30 cellular contexts compared by ENCODE assay signal in the genomic region with DNA sequence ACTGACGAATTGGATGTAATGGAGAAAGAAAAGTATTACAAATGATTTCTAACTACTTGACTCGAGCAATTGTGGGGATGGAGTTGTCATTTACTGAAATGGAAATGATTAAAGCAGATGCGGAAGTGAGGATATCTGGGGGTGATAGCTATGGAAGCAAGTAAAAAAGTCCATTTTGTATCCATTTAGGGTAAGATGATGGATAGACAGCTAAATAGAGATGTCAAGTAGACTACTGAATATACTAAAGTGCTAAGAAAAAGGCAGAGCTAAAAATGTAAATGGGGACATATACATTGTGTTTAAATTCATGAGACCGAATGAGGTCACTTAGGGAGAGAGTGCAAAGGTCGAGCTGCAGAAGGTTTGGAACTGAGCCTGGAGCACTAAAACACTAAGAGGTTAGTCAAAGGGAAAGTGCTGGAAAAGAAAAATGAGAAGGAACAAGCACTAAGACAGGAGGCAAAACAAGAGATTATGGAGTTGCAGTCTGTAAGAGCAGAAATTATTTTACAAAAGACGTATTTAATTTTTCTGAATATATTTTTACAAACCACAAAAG.
"Had no signal": no experiment of that assay in that cellular context is flagged by ENCODE, and none has a peak within 500 bp of the region (broad histone marks: within the 10 kb centered on the region; RNA-seq: fewer than 3 reads in every experiment).

No MANE protein-coding gene starts in this region.

- DNase-seq: activated B cell treated with CpG ODN at 0.5 μM for 24 hours; activated CD4-positive, alpha-beta memory T cell treated with anti-CD3 and anti-CD28 coated beads for 36 hours; activated CD4-positive, alpha-beta T cell treated with anti-CD3 and anti-CD28 coated beads for 4 hours; activated CD4-positive, alpha-beta T cell treated with anti-CD3 and anti-CD28 coated beads, Interleukin-2, amount 50 U/mL, for 1 hour; activated CD4-positive, CD25-positive, alpha-beta regulatory T cell treated with anti-CD3 and anti-CD28 coated beads, Interleukin-2, amount 50 U/mL, for 72 hours; activated CD8-positive, alpha-beta memory T cell treated with anti-CD3 and anti-CD28 coated beads, Interleukin-2, amount 50 U/mL, for 4 hours; activated gamma-delta T cell treated with Interleukin-2 at 50 U/mL for 16 hours; activated naive CD4-positive, alpha-beta T cell treated with anti-CD3 and anti-CD28 coated beads for 36 hours; activated T-cell treated with anti-CD3 and anti-CD28 coated beads for 4 hours; activated T-cell treated with anti-CD3 and anti-CD28 coated beads, Interleukin-2, amount 50 U/mL, for 4 hours; adrenal gland; body of pancreas; Karpas-422; KBM-7; NCI-H1105; NCI-H1417 treated with DMSO at 0.1 percent for 48 hours; NCI-H187 treated with DMSO at 0.1 percent for 48 hours; NCI-H2081; NCI-H345; NCI-H524 treated with DMSO at 0.1 percent for 48 hours; SHP77; SJCRH30 had no signal

- H3K36me3 Mint-ChIP-seq: activated CD4-positive, alpha-beta memory T cell treated with anti-CD3 and anti-CD28 coated beads for 36 hours; activated naive CD4-positive, alpha-beta T cell treated with anti-CD3 and anti-CD28 coated beads, Interleukin-2, amount 50 U/mL, for 72 hours had no signal

- H3K4me1 ChIP-seq: adrenal gland, body of pancreas, breast epithelium, SJCRH30 had no signal

- H3K4me3 Mint-ChIP-seq: activated B cell treated with CpG ODN at 0.5 μM for 24 hours; activated CD4-positive, alpha-beta memory T cell treated with anti-CD3 and anti-CD28 coated beads for 36 hours; activated naive CD4-positive, alpha-beta T cell treated with anti-CD3 and anti-CD28 coated beads for 36 hours; activated T-cell treated with anti-CD3 and anti-CD28 coated beads, Interleukin-2, amount 50 U/mL, for 4 hours; activated T-helper 1 cell treated with anti-CD3 and anti-CD28 coated beads, Interleukin-12 subunit alpha, Interleukin-12 subunit beta, Interleukin-2, Interleukin-4 antibody, amounts not matched to agents 30 ng/mL and 10 ng/mL and 1 ng/mL, durations not matched to agents 14 hours and 24 hours and 36 hours; T-helper 1 cell treated with Interleukin-12 subunit alpha and Interleukin-12 subunit beta and Interleukin-4 antibody, amounts not matched to agents 30 μg/mL and 1 μg/mL, for 36 hours; T-helper 2 cell treated with Interferon-gamma antibody and Interleukin-4, amounts not matched to agents 5 μg/mL and 100 μg/mL, for 36 hours had no signal

- ATAC-seq: activated naive CD4-positive, alpha-beta T cell treated with anti-CD3 and anti-CD28 coated beads, Interleukin-2, amount 50 U/mL, for 72 hours; activated T-cell treated with anti-CD3 and anti-CD28 coated beads, Interleukin-2, amount 50 U/mL, for 4 hours; body of pancreas; Panc1 had no signal

- H3K4me1 Mint-ChIP-seq: activated B cell treated with CpG ODN at 0.5 μM for 24 hours had no signal

- H3K9me3 Mint-ChIP-seq: activated T-helper 1 cell treated with anti-CD3 and anti-CD28 coated beads, Interleukin-12 subunit alpha, Interleukin-12 subunit beta, Interleukin-2, Interleukin-4 antibody, amounts not matched to agents 30 ng/mL and 10 ng/mL and 1 ng/mL, durations not matched to agents 14 hours and 24 hours and 36 hours had no signal

- H3K27me3 ChIP-seq: adrenal gland, body of pancreas, breast epithelium, SJCRH30 had no signal

- H3K27me3 Mint-ChIP-seq: activated B cell treated with CpG ODN at 0.5 μM for 24 hours; activated CD4-positive, alpha-beta memory T cell treated with anti-CD3 and anti-CD28 coated beads for 36 hours had no signal

- H3K36me3 ChIP-seq: adrenal gland, breast epithelium, SJCRH30 had no signal

- H3K9me3 ChIP-seq: adrenal gland, body of pancreas, breast epithelium, SJCRH30 had no signal

- H3K4me3 ChIP-seq: adrenal gland, body of pancreas, breast epithelium, SJCRH30, SK-N-MC had no signal

- H3K27ac ChIP-seq: adrenal gland, body of pancreas, breast epithelium, SJCRH30, SK-N-MC, VCaP had no signal

- H3K27ac Mint-ChIP-seq: activated B cell treated with CpG ODN at 0.5 μM for 24 hours; activated CD4-positive, alpha-beta memory T cell treated with anti-CD3 and anti-CD28 coated beads for 36 hours; activated naive CD4-positive, alpha-beta T cell treated with anti-CD3 and anti-CD28 coated beads for 36 hours; activated naive CD4-positive, alpha-beta T cell treated with anti-CD3 and anti-CD28 coated beads, Interleukin-2, amount 50 U/mL, for 72 hours; activated T-helper 1 cell treated with anti-CD3 and anti-CD28 coated beads, Interleukin-12 subunit alpha, Interleukin-12 subunit beta, Interleukin-2, Interleukin-4 antibody, amounts not matched to agents 30 ng/mL and 10 ng/mL and 1 ng/mL, durations not matched to agents 14 hours and 24 hours and 36 hours; T-helper 1 cell treated with Interleukin-12 subunit alpha and Interleukin-12 subunit beta and Interleukin-4 antibody, amounts not matched to agents 30 μg/mL and 1 μg/mL, for 36 hours; T-helper 2 cell treated with Interferon-gamma antibody and Interleukin-4, amounts not matched to agents 5 μg/mL and 100 μg/mL, for 36 hours had no signal
